8 cellular contexts compared by ENCODE assay signal in the genomic region with DNA sequence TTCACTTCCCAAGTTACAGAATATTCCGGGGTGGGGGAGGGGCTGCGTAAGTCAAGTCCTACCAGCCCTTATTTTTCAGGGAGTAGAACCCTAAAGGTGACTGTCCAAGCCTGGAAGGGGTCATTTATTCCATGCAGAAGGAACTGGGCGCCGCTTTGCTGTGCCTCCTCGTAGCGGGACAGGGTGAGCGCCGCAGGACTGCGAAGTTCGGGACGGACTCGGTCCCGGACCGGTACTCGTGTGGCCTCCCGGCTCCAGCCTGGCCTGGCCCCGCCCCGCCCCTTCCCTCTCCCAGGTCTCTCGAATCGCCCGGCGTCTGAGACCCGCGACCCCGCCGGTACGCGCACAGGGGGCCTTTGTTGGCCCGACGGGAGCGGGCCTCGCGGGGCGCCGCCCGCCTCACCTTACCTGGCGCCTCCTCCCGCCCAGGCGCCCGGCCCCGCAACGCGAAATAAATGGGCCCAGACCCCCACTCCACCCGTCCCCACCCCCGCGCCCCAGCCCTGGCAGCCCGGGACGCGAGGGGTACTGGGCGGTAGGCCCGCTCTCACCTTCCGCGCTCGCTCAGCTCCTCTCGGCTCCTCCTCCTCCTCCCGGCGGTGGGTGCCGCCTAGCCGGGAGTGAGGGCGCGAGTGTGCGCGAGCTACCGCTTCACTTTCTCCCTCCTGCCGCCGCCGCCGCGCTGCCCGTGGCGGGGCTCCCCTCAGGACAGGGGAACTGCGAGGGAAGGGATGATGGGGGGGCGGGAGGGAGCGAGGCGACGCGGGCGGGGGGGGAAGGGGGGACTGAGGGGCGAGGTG. TPM values are rescaled to one million over a fixed set of nuclear protein-coding genes. Genes with fewer than 3 reads are reported as not detected.
DNase-seq lines count a peak whose midpoint lies in the region; ATAC-seq and TF ChIP-seq lines count a peak whose summit lies in the region.

No MANE protein-coding gene starts in this region.

- TF ChIP-seq CTCF in prostate gland (IDR thresholded peaks at IDR 0.05): no peak

- peak overlapping the region; percentile 44 to 87 for H3K4me3 ChIP-seq in prostate gland
- H3K4me3 ChIP-seq in aorta (ENCODE audit: low read length in 2 of 2): peak overlapping the region; percentile 39 to 55

- H3K27ac ChIP-seq in prostate gland (peak overlapping the region; percentile 81 to 85), aorta (ENCODE audit: low read depth in 1 of 2, low read length in 2 of 2) (no peak overlapping the region)

- intact Hi-C loops in left ventricle myocardium superior (cut with micrococcal nuclease): no loop called here
- intact Hi-C loops in prostate gland (cut with DNase I): no loop called here
- intact Hi-C loops in aorta (cut with DNase I): loop anchor here in 1 of 2 donors (5.0 kb wide), 1 partner anchor 61 kb away; no protein-coding TSS in a partner anchor

- DNase-seq in NCI-H1417 (lab: John Stamatoyannopoulos, UW): peak; percentile 42 to 91 (median 86)
- no peak for DNase-seq in NCI-H1417 treated with DMSO at 0.1 percent for 48 hours (lab: John Stamatoyannopoulos, UW)
- peak; percentile 10 for DNase-seq in RPMI7951 (ENCODE audit: low read depth)
- DNase-seq in activated naive CD8-positive, alpha-beta T cell treated with anti-CD3 and anti-CD28 coated beads, Interleukin-2, amount 50 U/mL, for 16 hours (ENCODE audit: low read depth, low spot score): peak; percentile 21
- peak; percentile 60 for DNase-seq in left ventricle myocardium superior
- DNase-seq in prostate gland (ENCODE audit: low spot score): peak; percentile 27
- DNase-seq in aorta: peak; percentile 63 to 84

- no peaks in the 10 kb centered on the region for H3K9me3 ChIP-seq in prostate gland
- H3K9me3 ChIP-seq in aorta (ENCODE audit: control insufficient read depth, low read length): no peaks in the 10 kb centered on the region

- TF ChIP-seq POLR2A in prostate gland (IDR thresholded peaks at IDR 0.05): peak; percentile 6

- WGBS in prostate gland: under 1% methylated on average over 55 of the region's 79 CpGs
- 1 to 2% methylated on average over 45 to 79 of the region's 79 CpGs for WGBS in aorta, 2 donors

- ATAC-seq in HG02970 (IDR thresholded peaks at IDR 0.05; ENCODE audit: low FRiP score, unreplicated experiment) (peak; percentile 24), left ventricle myocardium superior (peak; percentile 83), aorta (ENCODE audit: low FRiP score) (peak; percentile 49)

- H3K27me3 ChIP-seq in prostate gland (replicated peaks; ENCODE audit: insufficient read depth): no peaks in the 10 kb centered on the region
- no peaks in the 10 kb centered on the region for H3K27me3 ChIP-seq in aorta (ENCODE audit: control insufficient read depth in 1 of 2, insufficient read depth in 2 of 2, low read length in 1 of 2)

- H3K36me3 ChIP-seq in prostate gland (no peaks in the 10 kb centered on the region), aorta (ENCODE audit: control insufficient read depth in 1 of 2, insufficient read depth in 2 of 2, low read length in 1 of 2) (no peaks in the 10 kb centered on the region)

- H3K4me1 ChIP-seq in prostate gland (replicated peaks) (peaks cover 8% of the 10 kb centered on the region), aorta (ENCODE audit: control insufficient read depth in 1 of 2, insufficient read depth in 2 of 2, low read length in 2 of 2) (no peaks in the 10 kb centered on the region)

RNA-seq across cellular contexts. Expression of gene PAK1, which starts 0.7 kb away (rescaled TPM):
- 60.2 and 77.9 TPM in 2 replicates for total RNA-seq in RPMI7951 (2014; rRNA removed; shearing (Covaris generic))
- total RNA-seq in left ventricle myocardium superior (7.6 TPM), prostate gland (10 to 100 TPM; 39.6 to 61.7 TPM), aorta (10 to 100 TPM; 27.0 to 42.6 TPM)
- polyA plus RNA-seq in aorta: 10 to 100 TPM in 1 of 2 donors, 1 to 10 TPM in 1; 9.4 to 11.8 TPM

Comparison
In these comparisons a context has a peak if more than half of its experiments do, and no peak if none do; other contexts are left out.
1. ATAC-seq: peak in every context shown above with its lines; median percentile 83 in left ventricle myocardium superior; 49 in aorta; 24 in HG02970.
2. H3K27ac ChIP-seq: peak in prostate gland (2 of 2); none in aorta (0 of 2).